Comparison of ENCODE assay signal across 10 cellular contexts in the genomic region with DNA sequence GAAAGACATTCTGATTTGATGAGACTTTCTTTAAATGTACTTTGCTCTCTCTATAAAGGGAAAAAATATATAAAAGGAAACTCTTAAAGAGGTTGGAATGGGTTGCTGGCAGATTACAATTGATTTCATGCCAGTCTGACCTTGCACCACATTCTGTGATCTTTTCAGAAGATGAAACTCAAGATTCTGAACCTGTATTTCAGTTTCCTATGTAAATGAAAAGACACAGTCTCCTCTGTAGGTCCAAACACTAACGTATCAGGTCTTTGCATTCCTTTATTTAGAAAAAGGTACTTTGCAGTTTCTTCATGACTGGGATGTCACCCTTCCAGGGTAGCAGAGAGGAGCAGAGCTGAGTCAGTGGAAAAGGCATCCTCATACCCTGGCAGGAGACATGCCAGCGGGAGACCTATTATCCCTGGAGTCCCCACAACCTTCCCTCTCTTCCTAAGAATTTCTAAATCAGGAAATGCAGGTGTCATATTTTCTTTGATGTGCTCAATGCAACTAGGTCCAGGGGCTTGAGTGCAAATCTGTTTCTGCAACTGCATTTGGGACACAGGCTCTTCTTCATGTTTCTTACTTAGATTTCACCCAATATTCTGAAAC.
DNase-seq lines count a peak whose midpoint lies in the region; ATAC-seq and TF ChIP-seq lines count a peak whose summit lies in the region.
"Had no signal": no experiment of that assay in that cellular context is flagged by ENCODE, and none has a peak within 500 bp of the region (broad histone marks: within the 10 kb centered on the region; RNA-seq: fewer than 3 reads in every experiment).

No MANE protein-coding gene starts in this region.

- no peak overlapping the region for H3K27ac ChIP-seq in adrenal gland
- H3K27ac ChIP-seq: 22Rv1 had no signal

- peaks cover 62% of the 10 kb centered on the region for H3K4me1 Mint-ChIP-seq in T-helper 2 cell treated with Interferon-gamma antibody and Interleukin-4, amounts not matched to agents 5 μg/mL and 100 μg/mL, for 36 hours (ENCODE audit: low read depth)

- no peak overlapping the region for H3K9ac ChIP-seq in skeletal muscle satellite cell (ENCODE audit: low read depth, low read length)

- TF ChIP-seq POLR2A in adrenal gland (IDR thresholded peaks at IDR 0.05): no peak

- H3K4me3 ChIP-seq in skeletal muscle satellite cell (ENCODE audit: low read length): no peak overlapping the region
- H3K4me3 ChIP-seq in adrenal gland: no peak overlapping the region
- H3K4me3 ChIP-seq: spleen had no signal

- intact Hi-C loops in adrenal gland (cut with DNase I): no loop called here

- WGBS in adrenal gland, 4 donors: 60 to 65% (median 64%) methylated on average over 2 of the region's 2 CpGs

- no peak for TF ChIP-seq CTCF in adrenal gland (IDR thresholded peaks at IDR 0.05)

- peaks cover 10% of the 10 kb centered on the region for H3K27me3 Mint-ChIP-seq in T-helper 2 cell treated with Interferon-gamma antibody and Interleukin-4, amounts not matched to agents 5 μg/mL and 100 μg/mL, for 36 hours (ENCODE audit: low read depth)

- H3K4me2 ChIP-seq in skeletal muscle satellite cell (ENCODE audit: low read length): peak overlapping the region; percentile 55

- no peaks in the 10 kb centered on the region for H3K27me3 ChIP-seq in skeletal muscle satellite cell (ENCODE audit: control insufficient read depth, insufficient read depth, low read length)
- no peaks in the 10 kb centered on the region for H3K27me3 ChIP-seq in adrenal gland
- H3K27me3 ChIP-seq: spleen had no signal

- DNase-seq in DMS53 (lab: John Stamatoyannopoulos, UW): peak; percentile 60
- DNase-seq in DMS53 treated with DMSO at 0.1 percent for 48 hours (lab: John Stamatoyannopoulos, UW; ENCODE audit: unreplicated experiment): no peak
- no peak for DNase-seq in T-helper 2 cell treated with Interferon-gamma antibody and Interleukin-4, amounts not matched to agents 5 μg/mL and 100 μg/mL, for 36 hours (ENCODE audit: low spot score)
- no peak for DNase-seq in adrenal gland
- DNase-seq in activated naive CD4-positive, alpha-beta T cell (lab: John Stamatoyannopoulos, UW): no peak
- DNase-seq: spleen had no signal

- H3K36me3 Mint-ChIP-seq in T-helper 2 cell treated with Interferon-gamma antibody and Interleukin-4, amounts not matched to agents 5 μg/mL and 100 μg/mL, for 36 hours (ENCODE audit: low read depth): peaks cover 5% of the 10 kb centered on the region

- H3K4me3 Mint-ChIP-seq in T-helper 2 cell treated with Interferon-gamma antibody and Interleukin-4, amounts not matched to agents 5 μg/mL and 100 μg/mL, for 36 hours: peak overlapping the region; percentile 45

- ATAC-seq in HG02852 (IDR thresholded peaks at IDR 0.05; ENCODE audit: unreplicated experiment) (peak; percentile 25), HG02981 (IDR thresholded peaks at IDR 0.05; ENCODE audit: unreplicated experiment) (no peak)

- H3K36me3 ChIP-seq in skeletal muscle satellite cell (ENCODE audit: insufficient read depth, low read length): no peaks in the 10 kb centered on the region
- H3K36me3 ChIP-seq in adrenal gland (replicated peaks in 1 of 2): no peaks in the 10 kb centered on the region
- H3K36me3 ChIP-seq: spleen had no signal

- H3K9me3 ChIP-seq in skeletal muscle satellite cell (replicated peaks; ENCODE audit: low read length) (no peaks in the 10 kb centered on the region), adrenal gland (replicated peaks in 1 of 3) (no peaks in the 10 kb centered on the region)
- H3K9me3 ChIP-seq: spleen had no signal

- peaks cover 12% of the 10 kb centered on the region for H3K9me3 Mint-ChIP-seq in T-helper 2 cell treated with Interferon-gamma antibody and Interleukin-4, amounts not matched to agents 5 μg/mL and 100 μg/mL, for 36 hours

- peak overlapping the region; percentile 77 for H3K27ac Mint-ChIP-seq in T-helper 2 cell treated with Interferon-gamma antibody and Interleukin-4, amounts not matched to agents 5 μg/mL and 100 μg/mL, for 36 hours

- peaks cover 31% of the 10 kb centered on the region for H3K4me1 ChIP-seq in skeletal muscle satellite cell (ENCODE audit: control insufficient read depth, insufficient read depth, low read length)
- no peaks in the 10 kb centered on the region for H3K4me1 ChIP-seq in adrenal gland (replicated peaks in 1 of 2)
